ENCODE assay signal across 16 cellular contexts in genomic region chr1:182829285-182829932, GRCh38. TPM values are rescaled to one million over a fixed set of nuclear protein-coding genes. Genes with fewer than 3 reads are reported as not detected.
DNase-seq lines count a peak whose midpoint lies in the region; ATAC-seq and TF ChIP-seq lines count a peak whose summit lies in the region.
"Had no signal": no experiment of that assay in that cellular context is flagged by ENCODE, and none has a peak within 500 bp of the region (broad histone marks: within the 10 kb centered on the region; RNA-seq: fewer than 3 reads in every experiment).

No MANE protein-coding gene starts in this region.

- DNase-seq in activated B cell treated with CpG ODN at 0.5 μM for 24 hours, result no peak
- no peak for DNase-seq in MCF 10A (ENCODE audit: unreplicated experiment)
- no peak for DNase-seq in activated gamma-delta T cell (lab: John Stamatoyannopoulos, UW)
- DNase-seq: BE2C; erythroblast; NCI-H187 treated with DMSO at 0.1 percent for 48 hours; posterior cingulate gyrus; stimulated activated naive CD4-positive, alpha-beta T cell had no signal

- no peak for TF ChIP-seq CTCF in activated B cell treated with CpG ODN at 0.5 μM for 24 hours (IDR thresholded peaks at IDR 0.05)
- no peak for TF ChIP-seq CTCF in MCF 10A (IDR thresholded peaks at IDR 0.05; ENCODE audit: unreplicated experiment)

- CTCF ChIA-PET in activated B cell treated with CpG ODN at 0.5 μM for 24 hours (lab: Charles Lee), result no interaction called here
- CTCF ChIA-PET in MCF 10A (lab: Yijun Ruan, JAX), result interaction anchor here (0.6 to 1.5 kb wide), 3 partner anchors 10 to 881 kb away, joined by 3 read pairs; no protein-coding TSS in a partner anchor

- ATAC-seq in GM18502 (IDR thresholded peaks at IDR 0.05; ENCODE audit: poor library complexity, unreplicated experiment), result peak; percentile 79
- peak; percentile 84 for ATAC-seq in GM21529 (IDR thresholded peaks at IDR 0.05; ENCODE audit: unreplicated experiment)
- peak; percentile 62 for ATAC-seq in HG03354 (IDR thresholded peaks at IDR 0.05; ENCODE audit: poor library complexity, severe bottlenecking, unreplicated experiment)
- peak; percentile 64 for ATAC-seq in activated B cell treated with CpG ODN at 0.5 μM for 24 hours (ENCODE audit: low read depth)
- no peak for ATAC-seq in HG02973 (IDR thresholded peaks at IDR 0.05; ENCODE audit: unreplicated experiment)
- ATAC-seq in GM21390 (IDR thresholded peaks at IDR 0.05; ENCODE audit: unreplicated experiment), result no peak

- intact Hi-C loops in activated B cell treated with CpG ODN at 0.5 μM for 24 hours (cut with micrococcal nuclease) (no loop called here), MCF 10A (cut with micrococcal nuclease) (no loop called here)

- peak overlapping the region; percentile 84 for H3K27ac Mint-ChIP-seq in activated B cell treated with CpG ODN at 0.5 μM for 24 hours
- H3K27ac Mint-ChIP-seq in MCF 10A (ENCODE audit: low read depth, unreplicated experiment), result no peak overlapping the region
- H3K27ac Mint-ChIP-seq: activated naive CD8-positive, alpha-beta T cell; T-helper 1 cell treated with Interleukin-12 subunit alpha and Interleukin-12 subunit beta and Interleukin-4 antibody, amounts not matched to agents 30 μg/mL and 1 μg/mL, for 36 hours had no signal

- no peaks in the 10 kb centered on the region for H3K9me3 Mint-ChIP-seq in activated B cell treated with CpG ODN at 0.5 μM for 24 hours
- no peaks in the 10 kb centered on the region for H3K9me3 Mint-ChIP-seq in MCF 10A (ENCODE audit: unreplicated experiment)
- H3K9me3 Mint-ChIP-seq: central memory CD8-positive, alpha-beta T cell; T-helper 1 cell treated with Interleukin-12 subunit alpha and Interleukin-12 subunit beta and Interleukin-4 antibody, amounts not matched to agents 30 μg/mL and 1 μg/mL, for 36 hours had no signal

- no TSS peak for BruUV-seq in MCF 10A (replicated peaks; lab: Mats Ljungman, UMichigan)

- POLR2A ChIA-PET in activated B cell treated with CpG ODN at 0.5 μM for 24 hours (lab: Charles Lee) (interaction anchor here (2.2 kb wide), 1 partner anchor 10 kb away, joined by 8 read pairs; the partner anchor contains the start of gene DHX9), MCF 10A (lab: Yijun Ruan, JAX) (interaction anchor here (0.6 to 1.0 kb wide), 3 partner anchors 11 to 28 kb away, joined by 3 to 5 read pairs (median 4); no protein-coding TSS in a partner anchor)

- H3K27me3 Mint-ChIP-seq in activated B cell treated with CpG ODN at 0.5 μM for 24 hours, result no peaks in the 10 kb centered on the region
- H3K27me3 Mint-ChIP-seq in MCF 10A (ENCODE audit: insufficient read depth, unreplicated experiment), result no peaks in the 10 kb centered on the region
- H3K27me3 Mint-ChIP-seq: activated naive CD8-positive, alpha-beta T cell; central memory CD8-positive, alpha-beta T cell had no signal

- H3K36me3 Mint-ChIP-seq in activated B cell treated with CpG ODN at 0.5 μM for 24 hours (ENCODE audit: low read depth) (no peaks in the 10 kb centered on the region), MCF 10A (ENCODE audit: insufficient read depth, unreplicated experiment) (no peaks in the 10 kb centered on the region)

- H3K4me3 Mint-ChIP-seq in activated B cell treated with CpG ODN at 0.5 μM for 24 hours, result peak overlapping the region; percentile 58
- no peak overlapping the region for H3K4me3 Mint-ChIP-seq in MCF 10A (ENCODE audit: unreplicated experiment)
- H3K4me3 Mint-ChIP-seq: activated naive CD8-positive, alpha-beta T cell; central memory CD8-positive, alpha-beta T cell; T-helper 1 cell treated with Interleukin-12 subunit alpha and Interleukin-12 subunit beta and Interleukin-4 antibody, amounts not matched to agents 30 μg/mL and 1 μg/mL, for 36 hours had no signal

- H3K4me1 Mint-ChIP-seq in activated B cell treated with CpG ODN at 0.5 μM for 24 hours, result peaks cover 9% of the 10 kb centered on the region
- H3K4me1 Mint-ChIP-seq in MCF 10A (ENCODE audit: insufficient read depth, unreplicated experiment), result peaks cover 6% of the 10 kb centered on the region
- H3K4me1 Mint-ChIP-seq: central memory CD8-positive, alpha-beta T cell had no signal

RNA-seq across cellular contexts. Expression of gene DHX9, which starts 9.7 kb away (rescaled TPM):
- total RNA-seq in activated B cell treated with CpG ODN at 0.5 μM for 24 hours, result 265 and 266 TPM in 2 replicates
- 105 and 107 TPM in 2 replicates for total RNA-seq in MCF 10A (2022)

RNA-seq across cellular contexts. Expression of gene NPL, which starts 39.8 kb away (rescaled TPM):
- total RNA-seq in activated B cell treated with CpG ODN at 0.5 μM for 24 hours (1.9 and 2.9 TPM in 2 replicates), MCF 10A (2022) (4.5 and 6.2 TPM in 2 replicates)

Comparison
In these comparisons a context has a peak if more than half of its experiments do, and no peak if none do; other contexts are left out.
1. ATAC-seq: peak in GM18502 (single experiment), GM21529 (single experiment), HG03354 (single experiment) and activated B cell treated with CpG ODN at 0.5 μM for 24 hours (single experiment); none in HG02973 (single experiment) and GM21390 (single experiment).